In the genomic region with DNA sequence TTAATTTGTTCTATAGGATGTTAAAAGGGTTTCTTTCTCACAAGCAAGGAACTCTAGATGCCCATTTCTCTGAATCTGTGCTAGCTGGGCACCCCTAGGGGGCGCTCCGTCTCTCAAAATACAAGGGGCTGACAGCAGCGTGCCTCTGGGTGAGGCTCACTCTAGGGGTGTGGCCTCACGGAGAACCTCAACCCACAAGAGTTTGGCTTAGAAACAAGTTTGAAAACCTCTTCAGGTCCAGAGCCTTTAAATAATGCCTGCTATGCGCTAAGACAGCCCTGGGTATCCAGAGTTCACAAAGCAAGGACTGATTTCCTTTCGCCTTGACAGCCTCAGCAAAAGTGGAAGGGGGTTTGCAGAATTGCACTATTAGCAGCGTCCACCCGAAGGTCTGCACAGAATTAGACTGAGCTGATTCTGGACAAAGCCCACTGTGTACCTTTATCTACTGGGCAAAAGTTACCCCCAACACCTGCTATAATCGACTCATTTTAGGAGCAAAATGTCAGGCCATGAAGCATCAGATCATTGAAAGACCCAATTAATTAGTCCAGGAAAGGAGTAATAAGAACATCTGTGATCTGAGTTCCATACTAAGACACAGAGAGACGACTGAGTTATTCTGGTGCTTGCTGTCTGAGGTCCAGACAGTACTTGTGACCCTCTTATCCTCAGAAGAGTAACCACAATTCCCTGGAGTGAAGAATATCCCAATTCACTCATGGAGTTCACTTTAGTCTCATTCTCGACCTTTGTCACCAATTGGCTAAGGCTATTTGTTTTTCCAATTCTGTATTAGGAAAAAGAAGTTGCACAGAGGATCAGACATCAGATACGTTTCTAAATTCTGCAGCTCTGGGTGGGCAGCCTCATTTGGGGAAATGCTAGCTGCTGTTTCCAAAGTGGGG, we compare ENCODE assay signal across 8 cellular contexts. TPM values are rescaled to one million over a fixed set of nuclear protein-coding genes. Genes with fewer than 3 reads are reported as not detected.
DNase-seq lines count a peak whose midpoint lies in the region; ATAC-seq, FAIRE-seq and TF ChIP-seq lines count a peak whose summit lies in the region.

No MANE protein-coding gene starts in this region.

- CTCF ChIA-PET in A673 (lab: Charles Lee): interaction anchor here (0.7 to 2.5 kb wide), 3 partner anchors 38 to 120 kb away, joined by 3 to 12 read pairs (median 4); no protein-coding TSS in a partner anchor

- H3K4me3 ChIP-seq in A673 (ENCODE audit: low read depth, low read length, poor library complexity, severe bottlenecking) (peak overlapping the region; percentile 38), WI38 (ENCODE audit: low read depth, low read length) (peak overlapping the region; percentile 85), bronchial epithelial cell (ENCODE audit: low read depth, low read length) (peak overlapping the region; percentile 19), smooth muscle cell (peak overlapping the region; percentile 59)

- H3K27me3 ChIP-seq in A673 (replicated peaks; ENCODE audit: insufficient read depth, low read depth, low read length, poor library complexity) (no peaks in the 10 kb centered on the region), bronchial epithelial cell (ENCODE audit: control insufficient read depth, insufficient read depth, low read length) (peaks cover 2% of the 10 kb centered on the region), smooth muscle cell (ENCODE audit: low read depth) (no peaks in the 10 kb centered on the region)

- BruUV-seq in A673 (replicated peaks; lab: Mats Ljungman, UMichigan): no TSS peak

- no peaks in the 10 kb centered on the region for H4K20me1 ChIP-seq in smooth muscle cell (ENCODE audit: low read depth)

- POLR2A ChIA-PET in A673 (lab: Charles Lee; ENCODE audit: low non-redundant PET): no interaction called here

- H3K4me1 ChIP-seq in A673 (ENCODE audit: insufficient read depth, low read length, poor library complexity, severe bottlenecking): peaks cover 22% of the 10 kb centered on the region
- H3K4me1 ChIP-seq in smooth muscle cell (ENCODE audit: low read depth): peaks cover 11% of the 10 kb centered on the region

- H3K9me3 ChIP-seq in A673 (ENCODE audit: low read depth, low read length, poor library complexity, severe bottlenecking) (no peaks in the 10 kb centered on the region), smooth muscle cell (replicated peaks; ENCODE audit: low read depth) (no peaks in the 10 kb centered on the region)

- no peak for FAIRE-seq in bronchial epithelial cell (lab: Jason Lieb, UNC)

- H3K9ac ChIP-seq in smooth muscle cell (ENCODE audit: low read depth): peak overlapping the region; percentile 78

- intact Hi-C loops in A673 (cut with micrococcal nuclease; ENCODE audit: unreplicated experiment): loop anchor here (1.0 to 10.0 kb wide), 3 partner anchors 93 to 347 kb away; no protein-coding TSS in a partner anchor

- peak; percentile 92 for ATAC-seq in GM18520 (IDR thresholded peaks at IDR 0.05; ENCODE audit: unreplicated experiment)
- ATAC-seq in HG03095 (IDR thresholded peaks at IDR 0.05; ENCODE audit: unreplicated experiment): peak; percentile 98

- TF ChIP-seq CTCF in A673 (conservative IDR thresholded peaks at IDR 0.05; ENCODE audit: low read depth, low read length): peak; percentile 98
- TF ChIP-seq CTCF in WI38 (IDR thresholded peaks at IDR 0.05; ENCODE audit: low read depth, low read length): peak; percentile 93
- TF ChIP-seq CTCF in bronchial epithelial cell (IDR thresholded peaks at IDR 0.05; ENCODE audit: insufficient read depth, low read length, severe bottlenecking): peak; percentile 93
- TF ChIP-seq CTCF in smooth muscle cell (IDR thresholded peaks at IDR 0.05; ENCODE audit: borderline replicate concordance, insufficient read depth, poor library complexity, severe bottlenecking): peak; percentile 98

- H3K27ac ChIP-seq in A673 (ENCODE audit: low read depth, low read length, poor library complexity, severe bottlenecking) (no peak overlapping the region), smooth muscle cell (ENCODE audit: low read depth) (peak overlapping the region; percentile 90)

- DNase-seq in A673 (ENCODE audit: low spot score) (peak; percentile 92), NCI-H2196 (lab: John Stamatoyannopoulos, UW; ENCODE audit: unreplicated experiment) (peak; percentile 86), bronchial epithelial cell (ENCODE audit: low read depth) (peak; percentile 82), inferior parietal cortex (ENCODE audit: extremely low spot score) (peak; percentile 94), smooth muscle cell (lab: John Stamatoyannopoulos, UW; ENCODE audit: unreplicated experiment) (peak; percentile 53)

- H3K36me3 ChIP-seq in A673 (ENCODE audit: insufficient read depth, low read length, poor library complexity, severe bottlenecking) (no peaks in the 10 kb centered on the region), bronchial epithelial cell (ENCODE audit: control insufficient read depth, insufficient read depth, low read length) (no peaks in the 10 kb centered on the region), smooth muscle cell (ENCODE audit: low read depth) (no peaks in the 10 kb centered on the region)

- H3K4me2 ChIP-seq in smooth muscle cell: peak overlapping the region; percentile 91

- WGBS in smooth muscle cell (ENCODE audit: low lambda C conversion rate): 18% methylated on average over 12 of the region's 12 CpGs

- peaks cover 18% of the 10 kb centered on the region for H3F3A ChIP-seq in smooth muscle cell (ENCODE audit: low read depth)

- peaks cover 16% of the 10 kb centered on the region for H3K79me2 ChIP-seq in smooth muscle cell (ENCODE audit: low read depth)

- H2AFZ ChIP-seq in smooth muscle cell (ENCODE audit: low read depth): peak overlapping the region; percentile 89

RNA-seq across cellular contexts. Expression of gene CPED1, which starts 0.6 kb away (rescaled TPM):
- total RNA-seq in A673 (2021) (0.15 TPM in 1 of 2 replicates, not detected in the other), bronchial epithelial cell (under 0.01 and 0.26 TPM in 2 replicates), smooth muscle cell (12.9 and 21.6 TPM in 2 replicates)
- polyA plus RNA-seq in smooth muscle cell: 5.8 and 9.5 TPM in 2 replicates

RNA-seq across cellular contexts. Expression of gene ING3, which starts 37.4 kb away (rescaled TPM):
- 12.1 and 16.1 TPM in 2 replicates for total RNA-seq in A673 (2021)
- total RNA-seq in bronchial epithelial cell: 6.5 and 10.8 TPM in 2 replicates
- total RNA-seq in smooth muscle cell: 11.8 and 23.1 TPM in 2 replicates
- polyA plus RNA-seq in smooth muscle cell: 8.4 and 12.4 TPM in 2 replicates

Comparison
In these comparisons a context has a peak if more than half of its experiments do, and no peak if none do; other contexts are left out.
1. H3K4me3 ChIP-seq: peak in every context shown above with its lines; median percentile 85 in WI38; 59 in smooth muscle cell; 38 in A673; 19 in bronchial epithelial cell.
2. RNA of gene CPED1, which starts 0.6 kb away (total RNA-seq): 12.9 to 21.6 TPM in smooth muscle cell; under 0.01 to 0.26 TPM in bronchial epithelial cell and 0.15 TPM in A673; every median in the first group is over 10 times any median in the second.
3. Peak in every context shown above with its lines, with median percentiles within 50 percentile points of each other: DNase-seq and CTCF ChIP-seq.